8 cellular contexts compared by ENCODE assay signal in genomic region chr6:132401120-132401940, GRCh38. TPM values are rescaled to one million over a fixed set of nuclear protein-coding genes. Genes with fewer than 3 reads are reported as not detected.
DNase-seq lines count a peak whose midpoint lies in the region; ATAC-seq and TF ChIP-seq lines count a peak whose summit lies in the region.

MOXD1 (minus strand) TSS chr6:132401475; CDS start chr6:132401426, 49 bp downstream.

- POLR2A ChIA-PET in A673 (lab: Charles Lee; ENCODE audit: low non-redundant PET): no interaction called here

- peak within 1 kb of the TSS; percentile 66 for H3K9ac ChIP-seq in SU-DHL-6 (ENCODE audit: low read length)

- H3K4me1 Mint-ChIP-seq in nephron: peaks cover 49% of the 10 kb centered on the region
- H3K4me1 Mint-ChIP-seq in activated T-helper 2 cell treated with anti-CD3 and anti-CD28 coated beads, Interferon-gamma antibody, Interleukin-2, Interleukin-4, amounts not matched to agents 10 μg/mL and 5 μg/mL and 100 μg/mL, durations not matched to agents 14 hours and 24 hours and 36 hours (ENCODE audit: low read depth): peaks cover 8% of the 10 kb centered on the region

- no peaks in the 10 kb centered on the region for H3K79me2 ChIP-seq in SU-DHL-6 (ENCODE audit: insufficient read depth, low read length)

- H3K36me3 Mint-ChIP-seq in nephron (ENCODE audit: low read depth): peaks cover 15% of the 10 kb centered on the region
- H3K36me3 Mint-ChIP-seq in activated T-helper 2 cell treated with anti-CD3 and anti-CD28 coated beads, Interferon-gamma antibody, Interleukin-2, Interleukin-4, amounts not matched to agents 10 μg/mL and 5 μg/mL and 100 μg/mL, durations not matched to agents 14 hours and 24 hours and 36 hours (ENCODE audit: low read depth): no peaks in the 10 kb centered on the region

- H3K27me3 ChIP-seq in A673 (replicated peaks; ENCODE audit: insufficient read depth, low read depth, low read length, poor library complexity) (peaks cover 85% of the 10 kb centered on the region), SU-DHL-6 (ENCODE audit: low read length) (no peaks in the 10 kb centered on the region)

- H3K27ac ChIP-seq in A673 (ENCODE audit: low read depth, low read length, poor library complexity, severe bottlenecking): no peak within 1 kb of the TSS
- H3K27ac ChIP-seq in SU-DHL-6 (ENCODE audit: low read depth, low read length): no peak within 1 kb of the TSS

- H2AFZ ChIP-seq in SU-DHL-6 (ENCODE audit: low read depth, low read length, severe bottlenecking): peak within 1 kb of the TSS; percentile 97

- H3K4me2 ChIP-seq in SU-DHL-6 (ENCODE audit: low read depth, low read length, poor library complexity, severe bottlenecking): peak within 1 kb of the TSS; percentile 69

- peaks cover 10% of the 10 kb centered on the region for H3K27me3 Mint-ChIP-seq in nephron (ENCODE audit: low read depth)
- H3K27me3 Mint-ChIP-seq in activated T-helper 2 cell treated with anti-CD3 and anti-CD28 coated beads, Interferon-gamma antibody, Interleukin-2, Interleukin-4, amounts not matched to agents 10 μg/mL and 5 μg/mL and 100 μg/mL, durations not matched to agents 14 hours and 24 hours and 36 hours (ENCODE audit: low read depth): peaks cover 73% of the 10 kb centered on the region

- H3K4me3 ChIP-seq in A673 (ENCODE audit: low read depth, low read length, poor library complexity, severe bottlenecking): peak within 1 kb of the TSS; percentile 26
- H3K4me3 ChIP-seq in SU-DHL-6 (ENCODE audit: insufficient read depth, low read length, poor library complexity, severe bottlenecking): peak within 1 kb of the TSS; percentile 65
- H3K4me3 ChIP-seq in fibroblast of the aortic adventitia (ENCODE audit: low read depth, low read length): peak within 1 kb of the TSS; percentile 82

- peaks cover 5% of the 10 kb centered on the region for H3K4me1 ChIP-seq in A673 (ENCODE audit: insufficient read depth, low read length, poor library complexity, severe bottlenecking)

- H3K36me3 ChIP-seq in A673 (ENCODE audit: insufficient read depth, low read length, poor library complexity, severe bottlenecking): no peaks in the 10 kb centered on the region
- no peaks in the 10 kb centered on the region for H3K36me3 ChIP-seq in SU-DHL-6 (ENCODE audit: low read length)

- ATAC-seq in GM18502 (IDR thresholded peaks at IDR 0.05; ENCODE audit: poor library complexity, unreplicated experiment) (peak; percentile 67), HG03045 (IDR thresholded peaks at IDR 0.05; ENCODE audit: unreplicated experiment) (peak; percentile 73), GM19023 (IDR thresholded peaks at IDR 0.05; ENCODE audit: unreplicated experiment) (no peak)

- DNase-seq in A673 (ENCODE audit: low spot score): no peak
- no peak for DNase-seq in fibroblast of the aortic adventitia (ENCODE audit: low read depth)
- no peak for DNase-seq in activated T-helper 2 cell treated with anti-CD3 and anti-CD28 coated beads, Interferon-gamma antibody, Interleukin-2, Interleukin-4, amounts not matched to agents 10 μg/mL and 5 μg/mL and 100 μg/mL, durations not matched to agents 14 hours and 24 hours and 36 hours (ENCODE audit: low spot score)

- H3K9me3 ChIP-seq in A673 (ENCODE audit: low read depth, low read length, poor library complexity, severe bottlenecking) (no peaks in the 10 kb centered on the region), SU-DHL-6 (ENCODE audit: insufficient read depth, low read length) (no peaks in the 10 kb centered on the region)

- 0 out of 2 replicates have a peak, but pooled peaks cover 4% of the 10 kb centered on the region for H3F3A ChIP-seq in SU-DHL-6 (ENCODE audit: insufficient read depth)

- H4K20me1 ChIP-seq in SU-DHL-6 (ENCODE audit: low read depth, low read length): no peaks in the 10 kb centered on the region

- TF ChIP-seq CTCF in A673 (conservative IDR thresholded peaks at IDR 0.05; ENCODE audit: low read depth, low read length) (no peak), SU-DHL-6 (IDR thresholded peaks at IDR 0.05; ENCODE audit: insufficient read depth, low read length, poor library complexity, severe bottlenecking) (peak; percentile 11), fibroblast of the aortic adventitia (IDR thresholded peaks at IDR 0.05; ENCODE audit: insufficient read depth, low read length) (peak; percentile 17), nephron (IDR thresholded peaks at IDR 0.05; ENCODE audit: unreplicated experiment in 3 of 3) (no peak)

- no TSS peak for BruUV-seq in A673 (replicated peaks; lab: Mats Ljungman, UMichigan)

- H3K9me3 Mint-ChIP-seq in nephron: peaks cover 10% of the 10 kb centered on the region
- H3K9me3 Mint-ChIP-seq in activated T-helper 2 cell treated with anti-CD3 and anti-CD28 coated beads, Interferon-gamma antibody, Interleukin-2, Interleukin-4, amounts not matched to agents 10 μg/mL and 5 μg/mL and 100 μg/mL, durations not matched to agents 14 hours and 24 hours and 36 hours: no peaks in the 10 kb centered on the region

- intact Hi-C loops in A673 (cut with micrococcal nuclease; ENCODE audit: unreplicated experiment): no loop called here
- intact Hi-C loops in activated T-helper 2 cell treated with anti-CD3 and anti-CD28 coated beads, Interferon-gamma antibody, Interleukin-2, Interleukin-4, amounts not matched to agents 10 μg/mL and 5 μg/mL and 100 μg/mL, durations not matched to agents 14 hours and 24 hours and 36 hours (cut with micrococcal nuclease): loop anchor here (5.0 kb wide), 1 partner anchor 81 kb away; no protein-coding TSS in a partner anchor

- peak within 1 kb of the TSS; percentile 95 to 97 (median 96) for H3K27ac Mint-ChIP-seq in nephron
- H3K27ac Mint-ChIP-seq in activated T-helper 2 cell treated with anti-CD3 and anti-CD28 coated beads, Interferon-gamma antibody, Interleukin-2, Interleukin-4, amounts not matched to agents 10 μg/mL and 5 μg/mL and 100 μg/mL, durations not matched to agents 14 hours and 24 hours and 36 hours: no peak within 1 kb of the TSS

- no peaks in the 10 kb centered on the region for H3K9me2 ChIP-seq in SU-DHL-6 (replicated peaks; ENCODE audit: insufficient read depth, low read length)

- H3K4me3 Mint-ChIP-seq in nephron: peak within 1 kb of the TSS; percentile 92 to 96 (median 93)
- H3K4me3 Mint-ChIP-seq in activated T-helper 2 cell treated with anti-CD3 and anti-CD28 coated beads, Interferon-gamma antibody, Interleukin-2, Interleukin-4, amounts not matched to agents 10 μg/mL and 5 μg/mL and 100 μg/mL, durations not matched to agents 14 hours and 24 hours and 36 hours (ENCODE audit: low read depth): no peak within 1 kb of the TSS

- CTCF ChIA-PET in A673 (lab: Charles Lee): no interaction called here

RNA-seq across cellular contexts. Expression of gene MOXD1, which starts in this region (rescaled TPM):
- total RNA-seq in A673 (2021) (not detected in 2 replicates), fibroblast of the aortic adventitia (ENCODE audit: low replicate concordance) (6.1 and 78.8 TPM in 2 replicates)
- total RNA-seq in activated T-helper 2 cell treated with anti-CD3 and anti-CD28 coated beads, Interferon-gamma antibody, Interleukin-2, Interleukin-4, amounts not matched to agents 10 μg/mL and 5 μg/mL and 100 μg/mL, durations not matched to agents 14 hours and 24 hours and 36 hours: not detected in 2 replicates

Comparison
In these comparisons a context has a peak if more than half of its experiments do, and no peak if none do; other contexts are left out.
1. H3K4me3 ChIP-seq: peak in every context shown above with its lines; median percentile 82 in fibroblast of the aortic adventitia; 65 in SU-DHL-6; 26 in A673.
2. CTCF ChIP-seq: peak in SU-DHL-6 (single experiment) and fibroblast of the aortic adventitia (single experiment); none in A673 (single experiment) and nephron (0 of 3).